2 cellular contexts compared by ENCODE assay signal in the genomic region with DNA sequence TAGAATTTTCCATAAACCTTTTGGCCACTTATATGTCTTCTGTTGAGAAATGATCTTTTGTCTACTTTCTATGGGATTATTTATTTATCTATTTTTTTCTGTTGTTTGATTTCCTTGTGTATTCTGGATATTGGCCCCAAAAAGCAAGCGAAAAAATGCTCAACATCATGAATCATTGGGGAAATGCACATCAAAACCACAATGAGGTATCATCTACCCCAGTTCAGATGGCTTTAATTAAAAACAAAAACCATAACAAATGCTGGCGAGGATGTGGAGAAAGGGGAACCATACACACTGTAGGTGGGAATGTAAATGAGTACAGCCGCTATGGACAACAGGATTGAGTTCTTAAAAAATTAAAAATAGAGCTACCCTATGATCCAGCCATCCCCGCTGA.
A peak's percentile ranks its signal among the peaks of the same experiment; 100 is the strongest.
TF ChIP-seq lines count a peak whose summit lies in the region.

No MANE protein-coding gene starts in this region.

TF ChIP-seq in SK-N-SH, 30 proteins besides CTCF, POLR2A, EP300 and RAD21 (continued from another document):
- TF ChIP-seq RXRA (IDR thresholded peaks at IDR 0.05; ENCODE audit: borderline replicate concordance, low read depth) (no peak), MEF2A (IDR thresholded peaks at IDR 0.05; ENCODE audit: borderline replicate concordance, low read depth) (no peak), FOXM1 (IDR thresholded peaks at IDR 0.05; ENCODE audit: low read depth) (no peak), FOSL2 (IDR thresholded peaks at IDR 0.05; ENCODE audit: borderline replicate concordance, low read depth) (0 out of 2 replicates have a peak, but pooled peaks have one; percentile 5)

TF ChIP-seq in SK-N-SH treated with all-trans-retinoic acid at 6 μM for 48 hours, 23 proteins besides CTCF, POLR2A, EP300 and RAD21 (continued from another document):
- TF ChIP-seq, protein P1, sequence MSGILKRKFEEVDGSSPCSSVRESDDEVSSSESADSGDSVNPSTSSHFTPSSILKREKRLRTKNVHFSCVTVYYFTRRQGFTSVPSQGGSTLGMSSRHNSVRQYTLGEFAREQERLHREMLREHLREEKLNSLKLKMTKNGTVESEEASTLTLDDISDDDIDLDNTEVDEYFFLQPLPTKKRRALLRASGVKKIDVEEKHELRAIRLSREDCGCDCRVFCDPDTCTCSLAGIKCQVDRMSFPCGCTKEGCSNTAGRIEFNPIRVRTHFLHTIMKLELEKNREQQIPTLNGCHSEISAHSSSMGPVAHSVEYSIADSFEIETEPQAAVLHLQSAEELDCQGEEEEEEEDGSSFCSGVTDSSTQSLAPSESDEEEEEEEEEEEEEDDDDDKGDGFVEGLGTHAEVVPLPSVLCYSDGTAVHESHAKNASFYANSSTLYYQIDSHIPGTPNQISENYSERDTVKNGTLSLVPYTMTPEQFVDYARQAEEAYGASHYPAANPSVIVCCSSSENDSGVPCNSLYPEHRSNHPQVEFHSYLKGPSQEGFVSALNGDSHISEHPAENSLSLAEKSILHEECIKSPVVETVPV (CRISPR knock-in tag; IDR thresholded peaks at IDR 0.05) = no peak
- TF ChIP-seq BACH2 (CRISPR knock-in tag; IDR thresholded peaks at IDR 0.05; ENCODE audit: borderline replicate concordance) (no peak), ZNF565 (CRISPR knock-in tag; conservative IDR thresholded peaks at IDR 0.05; ENCODE audit: low read depth) (no peak), POU6F1 (CRISPR knock-in tag; IDR thresholded peaks at IDR 0.05; ENCODE audit: borderline replicate concordance, low read depth) (no peak), ZFP3 (CRISPR knock-in tag; IDR thresholded peaks at IDR 0.05) (no peak), ESRRG (CRISPR knock-in tag; IDR thresholded peaks at IDR 0.05) (no peak), ZNF70 (CRISPR knock-in tag; IDR thresholded peaks at IDR 0.05) (no peak), ZNF8 (CRISPR knock-in tag; IDR thresholded peaks at IDR 0.05) (no peak), CSDC2 (CRISPR knock-in tag; IDR thresholded peaks at IDR 0.05) (no peak), TOX (CRISPR knock-in tag; IDR thresholded peaks at IDR 0.05; ENCODE audit: borderline replicate concordance) (no peak)
- TF ChIP-seq, protein P2, sequence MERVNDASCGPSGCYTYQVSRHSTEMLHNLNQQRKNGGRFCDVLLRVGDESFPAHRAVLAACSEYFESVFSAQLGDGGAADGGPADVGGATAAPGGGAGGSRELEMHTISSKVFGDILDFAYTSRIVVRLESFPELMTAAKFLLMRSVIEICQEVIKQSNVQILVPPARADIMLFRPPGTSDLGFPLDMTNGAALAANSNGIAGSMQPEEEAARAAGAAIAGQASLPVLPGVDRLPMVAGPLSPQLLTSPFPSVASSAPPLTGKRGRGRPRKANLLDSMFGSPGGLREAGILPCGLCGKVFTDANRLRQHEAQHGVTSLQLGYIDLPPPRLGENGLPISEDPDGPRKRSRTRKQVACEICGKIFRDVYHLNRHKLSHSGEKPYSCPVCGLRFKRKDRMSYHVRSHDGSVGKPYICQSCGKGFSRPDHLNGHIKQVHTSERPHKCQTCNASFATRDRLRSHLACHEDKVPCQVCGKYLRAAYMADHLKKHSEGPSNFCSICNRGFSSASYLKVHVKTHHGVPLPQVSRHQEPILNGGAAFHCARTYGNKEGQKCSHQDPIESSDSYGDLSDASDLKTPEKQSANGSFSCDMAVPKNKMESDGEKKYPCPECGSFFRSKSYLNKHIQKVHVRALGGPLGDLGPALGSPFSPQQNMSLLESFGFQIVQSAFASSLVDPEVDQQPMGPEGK (CRISPR knock-in tag; IDR thresholded peaks at IDR 0.05; ENCODE audit: borderline replicate concordance) = no peak
